Comparison of ENCODE assay signal across 22 cellular contexts in the genomic region with DNA sequence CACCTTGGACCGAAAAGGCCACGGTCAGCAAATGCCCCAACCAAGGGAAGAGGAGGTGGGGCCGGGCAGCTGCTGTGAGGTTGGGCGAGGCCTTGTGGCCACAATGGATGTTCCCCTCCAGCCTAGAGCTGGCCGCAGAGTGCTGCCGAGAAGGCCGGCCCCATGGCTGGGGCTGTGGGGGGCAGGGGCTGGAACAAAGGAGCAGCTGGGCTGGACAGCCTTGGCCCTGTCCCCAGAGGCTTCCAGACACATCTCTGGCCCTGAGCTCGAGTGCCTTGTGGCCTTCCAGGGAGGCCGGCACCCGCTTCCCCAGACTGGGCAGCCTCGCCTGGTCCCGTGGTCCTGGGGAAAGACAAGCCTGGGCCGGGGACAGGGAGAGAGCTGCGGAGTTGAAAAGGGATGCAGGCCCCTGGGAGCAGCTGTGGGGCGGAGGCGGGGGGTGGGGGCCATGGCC.
DNase-seq lines count a peak whose midpoint lies in the region; ATAC-seq and TF ChIP-seq lines count a peak whose summit lies in the region.
"Had no signal": no experiment of that assay in that cellular context is flagged by ENCODE, and none has a peak within 500 bp of the region (broad histone marks: within the 10 kb centered on the region; RNA-seq: fewer than 3 reads in every experiment).

No MANE protein-coding gene starts in this region.

- no peaks in the 10 kb centered on the region for H3K36me3 Mint-ChIP-seq in CD4-positive, alpha-beta T cell (ENCODE audit: low read depth)
- H3K36me3 Mint-ChIP-seq: activated naive CD4-positive, alpha-beta T cell treated with anti-CD3 and anti-CD28 coated beads, Interleukin-2, amount 10 ng/mL, durations not matched to agents 7 days and 5 days; CD4-positive, CD25-positive, alpha-beta regulatory T cell; naive B cell; WTC11 had no signal

- no peaks in the 10 kb centered on the region for H3K9me3 ChIP-seq in CD4-positive, alpha-beta T cell (ENCODE audit: control insufficient read depth, low read length)

- H3K27me3 Mint-ChIP-seq in CD4-positive, alpha-beta T cell: no peaks in the 10 kb centered on the region
- H3K27me3 Mint-ChIP-seq: activated naive CD4-positive, alpha-beta T cell treated with anti-CD3 and anti-CD28 coated beads, Interleukin-2, amount 10 ng/mL, durations not matched to agents 7 days and 5 days; CD4-positive, CD25-positive, alpha-beta regulatory T cell had no signal

- H3K27me3 ChIP-seq in CD4-positive, alpha-beta T cell (ENCODE audit: control insufficient read depth, insufficient read depth, low read length): no peaks in the 10 kb centered on the region
- H3K27me3 ChIP-seq: brain microvascular endothelial cell had no signal

- intact Hi-C loops in CD4-positive, alpha-beta T cell (cut with DNase I, micrococcal nuclease): no loop called here

- no peak for TF ChIP-seq CTCF in CD4-positive, alpha-beta T cell (IDR thresholded peaks at IDR 0.05)

- H3K9me3 Mint-ChIP-seq in CD4-positive, alpha-beta T cell: no peaks in the 10 kb centered on the region
- H3K9me3 Mint-ChIP-seq: activated naive CD4-positive, alpha-beta T cell treated with anti-CD3 and anti-CD28 coated beads, Interleukin-2, amount 10 ng/mL, durations not matched to agents 7 days and 5 days; CD4-positive, CD25-positive, alpha-beta regulatory T cell; T-helper 2 cell treated with Interferon-gamma antibody and Interleukin-4, amounts not matched to agents 5 μg/mL and 100 μg/mL, for 36 hours had no signal

- no peak overlapping the region for H3K4me3 Mint-ChIP-seq in CD4-positive, alpha-beta T cell
- H3K4me3 Mint-ChIP-seq: activated CD8-positive, alpha-beta T cell treated with anti-CD3 and anti-CD28 coated beads, Interleukin-2, amount 10 ng/mL, durations not matched to agents 7 days and 5 days; activated naive CD4-positive, alpha-beta T cell treated with anti-CD3 and anti-CD28 coated beads, Interleukin-2, amount 10 ng/mL, durations not matched to agents 7 days and 5 days; CD4-positive, CD25-positive, alpha-beta regulatory T cell; T-helper 2 cell treated with Interferon-gamma antibody and Interleukin-4, amounts not matched to agents 5 μg/mL and 100 μg/mL, for 36 hours; WTC11 had no signal

- peak overlapping the region; percentile 18 for H3K27ac ChIP-seq in angular gyrus (ENCODE audit: low read depth, low read length)
- H3K27ac ChIP-seq in CD4-positive, alpha-beta T cell (ENCODE audit: low read depth, low read length): no peak overlapping the region
- H3K27ac ChIP-seq: brain microvascular endothelial cell, SK-N-MC had no signal

- ATAC-seq in CD4-positive, alpha-beta T cell (ENCODE audit: poor library complexity): no peak
- ATAC-seq: activated CD8-positive, alpha-beta T cell treated with anti-CD3 and anti-CD28 coated beads, Interleukin-2, amount 10 ng/mL, durations not matched to agents 7 days and 5 days; esophagus mucosa; PC-3; WTC11 had no signal

- H3K27ac Mint-ChIP-seq in CD4-positive, alpha-beta T cell: no peak overlapping the region
- H3K27ac Mint-ChIP-seq: activated CD8-positive, alpha-beta T cell treated with anti-CD3 and anti-CD28 coated beads, Interleukin-2, amount 10 ng/mL, durations not matched to agents 7 days and 5 days; activated naive CD4-positive, alpha-beta T cell treated with anti-CD3 and anti-CD28 coated beads, Interleukin-2, amount 10 ng/mL, durations not matched to agents 7 days and 5 days; CD4-positive, CD25-positive, alpha-beta regulatory T cell; naive B cell; T-helper 2 cell treated with Interferon-gamma antibody and Interleukin-4, amounts not matched to agents 5 μg/mL and 100 μg/mL, for 36 hours; WTC11 had no signal

- H3K4me1 Mint-ChIP-seq in CD4-positive, alpha-beta T cell (ENCODE audit: low read depth): no peaks in the 10 kb centered on the region

- POLR2A ChIA-PET in CD4-positive, alpha-beta T cell (lab: Charles Lee): no interaction called here

- DNase-seq in Ammon's horn (ENCODE audit: low spot score) (peak; percentile 86), globus pallidus (ENCODE audit: low spot score) (peak; percentile 83), pons (ENCODE audit: low spot score) (peak; percentile 76), NCI-H187 (lab: John Stamatoyannopoulos, UW) (no peak), NCI-H1092 (lab: John Stamatoyannopoulos, UW) (no peak), NCI-H2227 treated with DMSO at 0.1 percent for 48 hours (lab: John Stamatoyannopoulos, UW) (no peak)
- DNase-seq in CD4-positive, alpha-beta T cell: no peak
- DNase-seq: activated CD8-positive, alpha-beta T cell treated with anti-CD3 and anti-CD28 coated beads, Interleukin-2, amount 10 ng/mL, durations not matched to agents 7 days and 5 days; activated naive CD4-positive, alpha-beta T cell treated with anti-CD3 and anti-CD28 coated beads, Interleukin-2, amount 10 ng/mL, durations not matched to agents 7 days and 5 days; activated T-cell treated with anti-CD3 and anti-CD28 coated beads, Interleukin-2, amount 50 U/mL, for 48 hours; brain microvascular endothelial cell; CD4-positive, CD25-positive, alpha-beta regulatory T cell; H7; naive B cell; NCI-H1436 treated with DMSO at 0.1 percent for 48 hours; NCI-H82; PC-3 had no signal

- CTCF ChIA-PET in CD4-positive, alpha-beta T cell (lab: Charles Lee): no interaction called here

Comparison
In these comparisons a context has a peak if more than half of its experiments do, and no peak if none do; other contexts are left out.
1. DNase-seq: peak in Ammon's horn (single experiment), globus pallidus (single experiment) and pons (single experiment); none in NCI-H187 (0 of 2), NCI-H1092 (single experiment), CD4-positive, alpha-beta T cell (0 of 10) and NCI-H2227 treated with DMSO at 0.1 percent for 48 hours (single experiment).